26 cellular contexts compared by ENCODE assay signal in genomic region chr20:44962483-44962882, GRCh38. TPM values are rescaled to one million over a fixed set of nuclear protein-coding genes. Genes with fewer than 3 reads are reported as not detected.
A peak's percentile ranks its signal among the peaks of the same experiment; 100 is the strongest.
DNase-seq lines count a peak whose midpoint lies in the region; ATAC-seq, FAIRE-seq and TF ChIP-seq lines count a peak whose summit lies in the region.
"Had no signal": no experiment of that assay in that cellular context is flagged by ENCODE, and none has a peak within 500 bp of the region (broad histone marks: within the 10 kb centered on the region; RNA-seq: fewer than 3 reads in every experiment).

No MANE protein-coding gene starts in this region.

- no peak overlapping the region for H3K4me3 Mint-ChIP-seq in activated naive CD4-positive, alpha-beta T cell treated with anti-CD3 and anti-CD28 coated beads, Interleukin-2, amount 10 ng/mL, durations not matched to agents 7 days and 5 days
- H3K4me3 Mint-ChIP-seq in HFFc6 (peak overlapping the region; percentile 25; the same call in 1 of the 2 replicates), astrocyte (ENCODE audit: unreplicated experiment) (peak overlapping the region; percentile 69), neural progenitor cell (no peak overlapping the region)
- H3K4me3 Mint-ChIP-seq: dendritic cell treated with granulocyte-macrophage colony-stimulating factor and Interleukin-4, amounts not matched to agents 40 ng/mL and 50 ng/mL, for 4 days had no signal

- H3K27me3 ChIP-seq in astrocyte (ENCODE audit: insufficient read depth, low read length) (no peaks in the 10 kb centered on the region), neural progenitor cell (no peaks in the 10 kb centered on the region)
- H3K27me3 ChIP-seq: upper lobe of right lung had no signal

- H3K27me3 Mint-ChIP-seq in activated naive CD4-positive, alpha-beta T cell treated with anti-CD3 and anti-CD28 coated beads, Interleukin-2, amount 10 ng/mL, durations not matched to agents 7 days and 5 days, result no peaks in the 10 kb centered on the region
- H3K27me3 Mint-ChIP-seq in HFFc6 (ENCODE audit: insufficient read depth) (peaks cover 3% of the 10 kb centered on the region), astrocyte (ENCODE audit: low read depth, unreplicated experiment) (no peaks in the 10 kb centered on the region), neural progenitor cell (ENCODE audit: insufficient read depth, low read depth) (peaks cover 8% of the 10 kb centered on the region)
- H3K27me3 Mint-ChIP-seq: dendritic cell treated with granulocyte-macrophage colony-stimulating factor and Interleukin-4, amounts not matched to agents 40 ng/mL and 50 ng/mL, for 4 days; T-helper 17 cell had no signal

- no peaks in the 10 kb centered on the region for H3K9me3 ChIP-seq in astrocyte (ENCODE audit: insufficient read depth, low read depth, low read length)
- no peaks in the 10 kb centered on the region for H3K9me3 ChIP-seq in neural progenitor cell (ENCODE audit: low read depth)
- H3K9me3 ChIP-seq: mucosa of descending colon, upper lobe of right lung had no signal

- no peak overlapping the region for H2AFZ ChIP-seq in astrocyte (ENCODE audit: low read depth, low read length)
- H2AFZ ChIP-seq in neural progenitor cell (replicated peaks), result no peak overlapping the region

- peaks cover 20% of the 10 kb centered on the region for H3F3A ChIP-seq in neural progenitor cell (ENCODE audit: low read depth)

- peaks cover 76% of the 10 kb centered on the region for H3K4me1 Mint-ChIP-seq in activated naive CD4-positive, alpha-beta T cell treated with anti-CD3 and anti-CD28 coated beads, Interleukin-2, amount 10 ng/mL, durations not matched to agents 7 days and 5 days
- peaks cover 60% of the 10 kb centered on the region for H3K4me1 Mint-ChIP-seq in HFFc6 (ENCODE audit: low read depth)
- H3K4me1 Mint-ChIP-seq in astrocyte (ENCODE audit: low read depth, unreplicated experiment), result peaks cover 28% of the 10 kb centered on the region
- peaks cover 49% of the 10 kb centered on the region for H3K4me1 Mint-ChIP-seq in neural progenitor cell

- CTCF ChIA-PET in activated naive CD4-positive, alpha-beta T cell treated with anti-CD3 and anti-CD28 coated beads, Interleukin-2, amount 10 ng/mL, durations not matched to agents 7 days and 5 days (lab: Charles Lee), result interaction anchor here (1.1 to 1.2 kb wide), 2 partner anchors 19 to 52 kb away, joined by 3 read pairs; no protein-coding TSS in a partner anchor

- H3K4me3 ChIP-seq in astrocyte (ENCODE audit: insufficient read depth, low read depth, low read length) (no peak overlapping the region), neural progenitor cell (no peak overlapping the region)
- H3K4me3 ChIP-seq: mucosa of descending colon, SK-N-MC, upper lobe of right lung had no signal

- H3K27ac ChIP-seq in astrocyte (ENCODE audit: low read depth, low read length), result no peak overlapping the region
- H3K27ac ChIP-seq in neural progenitor cell, result no peak overlapping the region
- H3K27ac ChIP-seq: SK-N-MC, upper lobe of right lung had no signal

- H3K4me2 ChIP-seq in astrocyte (ENCODE audit: low read length) (no peak overlapping the region), neural progenitor cell (no peak overlapping the region)

- H3K36me3 ChIP-seq in astrocyte (ENCODE audit: insufficient read depth, low read length), result no peaks in the 10 kb centered on the region
- no peaks in the 10 kb centered on the region for H3K36me3 ChIP-seq in neural progenitor cell
- H3K36me3 ChIP-seq: upper lobe of right lung had no signal

- no peak for DNase-seq in activated naive CD4-positive, alpha-beta T cell treated with anti-CD3 and anti-CD28 coated beads, Interleukin-2, amount 10 ng/mL, durations not matched to agents 7 days and 5 days
- no peak for DNase-seq in activated naive CD4-positive, alpha-beta T cell (lab: John Stamatoyannopoulos, UW)
- DNase-seq in HFFc6, result no peak
- DNase-seq in astrocyte (ENCODE audit: low read depth), result no peak
- no peak for DNase-seq in neural progenitor cell (ENCODE audit: low spot score)
- no peak for DNase-seq in omental fat pad (ENCODE audit: low spot score)
- no peak for DNase-seq in GM13977 (ENCODE audit: low spot score)
- DNase-seq: activated T-cell treated with anti-CD3 and anti-CD28 coated beads for 4 hours; anterior cingulate cortex; caudate nucleus; glutamatergic neuron; mucosa of descending colon; NCI-H1105 treated with DMSO at 0.1 percent for 48 hours; NCI-H2029 treated with DMSO at 0.1 percent for 48 hours; NCI-H2227 treated with DMSO at 0.1 percent for 48 hours; RPMI8226; stimulated activated CD4-positive, alpha-beta T cell treated with anti-CD3 and anti-CD28 coated beads, Interleukin-1b, Interleukin-23, amount 100 ng/mL, for 48 hours; substantia nigra; T-helper 17 cell; upper lobe of right lung had no signal

- peaks cover 36% of the 10 kb centered on the region for H3K79me2 ChIP-seq in astrocyte (ENCODE audit: insufficient read depth, low read length)
- H3K79me2 ChIP-seq in neural progenitor cell (ENCODE audit: low read depth), result peaks cover 37% of the 10 kb centered on the region

- peaks cover 1% of the 10 kb centered on the region for H3K9me3 Mint-ChIP-seq in activated naive CD4-positive, alpha-beta T cell treated with anti-CD3 and anti-CD28 coated beads, Interleukin-2, amount 10 ng/mL, durations not matched to agents 7 days and 5 days
- H3K9me3 Mint-ChIP-seq in HFFc6 (no peaks in the 10 kb centered on the region), astrocyte (ENCODE audit: unreplicated experiment) (no peaks in the 10 kb centered on the region), neural progenitor cell (no peaks in the 10 kb centered on the region)
- H3K9me3 Mint-ChIP-seq: dendritic cell treated with granulocyte-macrophage colony-stimulating factor and Interleukin-4, amounts not matched to agents 40 ng/mL and 50 ng/mL, for 4 days had no signal

- H3K9ac ChIP-seq in astrocyte (ENCODE audit: low read length), result no peak overlapping the region
- no peak overlapping the region for H3K9ac ChIP-seq in neural progenitor cell

- H3K36me3 Mint-ChIP-seq in activated naive CD4-positive, alpha-beta T cell treated with anti-CD3 and anti-CD28 coated beads, Interleukin-2, amount 10 ng/mL, durations not matched to agents 7 days and 5 days, result peaks cover 22% of the 10 kb centered on the region
- H3K36me3 Mint-ChIP-seq in HFFc6 (ENCODE audit: low read depth), result peaks cover 15% of the 10 kb centered on the region
- H3K36me3 Mint-ChIP-seq in astrocyte (ENCODE audit: low read depth, unreplicated experiment), result peaks cover 5% of the 10 kb centered on the region
- H3K36me3 Mint-ChIP-seq in neural progenitor cell, result no peaks in the 10 kb centered on the region

- H3K27ac Mint-ChIP-seq in activated naive CD4-positive, alpha-beta T cell treated with anti-CD3 and anti-CD28 coated beads, Interleukin-2, amount 10 ng/mL, durations not matched to agents 7 days and 5 days, result peak overlapping the region; percentile 43
- H3K27ac Mint-ChIP-seq in HFFc6 (peak overlapping the region; percentile 90), astrocyte (ENCODE audit: unreplicated experiment) (no peak overlapping the region), neural progenitor cell (peak overlapping the region; percentile 92)
- H3K27ac Mint-ChIP-seq: T-helper 17 cell had no signal

- peaks cover 30% of the 10 kb centered on the region for H4K20me1 ChIP-seq in astrocyte (ENCODE audit: insufficient read depth, low read length)
- H4K20me1 ChIP-seq in neural progenitor cell (ENCODE audit: low read depth), result peaks cover 21% of the 10 kb centered on the region

- ATAC-seq in omental fat pad (ENCODE audit: low FRiP score) (no peak), HG03442 (IDR thresholded peaks at IDR 0.05; ENCODE audit: unreplicated experiment) (no peak)
- ATAC-seq: mucosa of descending colon, T-helper 17 cell, upper lobe of right lung had no signal

- FAIRE-seq in astrocyte (lab: Jason Lieb, UNC), result no peak
- FAIRE-seq: endometrium, GM12892, keratinocyte had no signal

- in situ Hi-C loops in GM13977 (cut with MboI; ENCODE audit: low pct_unique_long_range_greater_than_20kb, low sequenced_read_pairs, unreplicated experiment), result no loop called here

- H3K4me1 ChIP-seq in astrocyte (ENCODE audit: insufficient read depth, low read length) (peaks cover 45% of the 10 kb centered on the region), neural progenitor cell (peaks cover 23% of the 10 kb centered on the region)

- TF ChIP-seq CTCF in HFFc6 (IDR thresholded peaks at IDR 0.05) (no peak), astrocyte (IDR thresholded peaks at IDR 0.05; ENCODE audit: insufficient read depth, low read depth, low read length) (no peak), neural progenitor cell (IDR thresholded peaks at IDR 0.05) (no peak), omental fat pad (IDR thresholded peaks at IDR 0.05) (no peak), GM13977 (IDR thresholded peaks at IDR 0.05; ENCODE audit: extremely low read depth, insufficient read depth, missing control alignments) (no peak)

RNA-seq across cellular contexts. Expression of gene TOMM34, which starts 2.3 kb away (rescaled TPM):
- total RNA-seq in HFFc6 (2021; fragmentation: NEBNext Ultra II Directional; extraction: Animal tissue kit (Norgen Biotek cat#: 25700)), result 10 to 100 TPM; 88.5 to 96.5 (median 93.0) TPM
- total RNA-seq in astrocyte (36.9 and 45.8 TPM in 2 replicates), neural progenitor cell (ENCODE audit: low replicate concordance) (27.3 and 51.8 TPM in 2 replicates), omental fat pad (10 to 100 TPM in 3 of 4 donors, 1 to 10 TPM in 1; 9.1 to 23.9 (median 12.1) TPM)

RNA-seq across cellular contexts. Expression of gene STK4, which starts 3.8 kb away (rescaled TPM):
- total RNA-seq in HFFc6 (2021; fragmentation: NEBNext Ultra II Directional; extraction: Animal tissue kit (Norgen Biotek cat#: 25700)), result 10 to 100 TPM; 34.3 to 46.6 (median 36.6) TPM
- total RNA-seq in astrocyte (32.9 and 41.4 TPM in 2 replicates), neural progenitor cell (ENCODE audit: low replicate concordance) (32.7 and 46.1 TPM in 2 replicates), omental fat pad (10 to 100 TPM; 26.4 to 51.9 (median 38.6) TPM)

RNA-seq across cellular contexts. Expression of gene PABPC1L, which starts 52.6 kb away (rescaled TPM):
- 10 to 100 TPM; 14.4 to 22.4 (median 16.6) TPM for total RNA-seq in HFFc6 (2021; fragmentation: NEBNext Ultra II Directional; extraction: Animal tissue kit (Norgen Biotek cat#: 25700))
- total RNA-seq in astrocyte (48.7 and 50.2 TPM in 2 replicates), neural progenitor cell (ENCODE audit: low replicate concordance) (45.3 and 56.3 TPM in 2 replicates), omental fat pad (10 to 100 TPM in 2 of 4 donors, 1 to 10 TPM in 2; 5.1 to 17.1 (median 10.3) TPM)

Comparison
In these comparisons a context has a peak if more than half of its experiments do, and no peak if none do; other contexts are left out.
1. H3K4me3 Mint-ChIP-seq: peak in HFFc6 (single experiment) and astrocyte (single experiment); none in activated naive CD4-positive, alpha-beta T cell treated with anti-CD3 and anti-CD28 coated beads, Interleukin-2, amount 10 ng/mL, durations not matched to agents 7 days and 5 days (single experiment) and neural progenitor cell (single experiment).